Comparison of ENCODE assay signal across 8 cellular contexts in genomic region chr20:63102720-63103375, GRCh38.
DNase-seq lines count a peak whose midpoint lies in the region; ATAC-seq and TF ChIP-seq lines count a peak whose summit lies in the region.

No MANE protein-coding gene starts in this region.

- intact Hi-C loops in OCI-LY7 (cut with micrococcal nuclease; ENCODE audit: unreplicated experiment) = no loop called here

- peaks cover 3% of the 10 kb centered on the region for H3K9me3 Mint-ChIP-seq in neural progenitor cell
- peaks cover 0 to 8% of the 10 kb centered on the region in 2 donors for H3K9me3 Mint-ChIP-seq in stimulated activated naive CD8-positive, alpha-beta T cell treated with anti-CD3 and anti-CD28 coated beads, Interleukin-15, amount 100 ng/mL, for 72 hours

- no peaks in the 10 kb centered on the region for H3K4me1 ChIP-seq in fibroblast of lung (ENCODE audit: control insufficient read depth, extremely low read depth, insufficient read depth, low read length)
- peaks cover 8% of the 10 kb centered on the region for H3K4me1 ChIP-seq in neural progenitor cell
- H3K4me1 ChIP-seq in OCI-LY7 (ENCODE audit: insufficient read depth, low read length, poor library complexity, severe bottlenecking) = no peaks in the 10 kb centered on the region

- H3K27me3 ChIP-seq in fibroblast of lung (ENCODE audit: control insufficient read depth, insufficient read depth, low read length) (no peaks in the 10 kb centered on the region), neural progenitor cell (peaks cover 68% of the 10 kb centered on the region)

- TF ChIP-seq CTCF in fibroblast of lung (conservative IDR thresholded peaks at IDR 0.05 in 1 of 2, IDR thresholded peaks at IDR 0.05 in 1 of 2; ENCODE audit: low read depth in 1 of 2, low read length in 2 of 2) = no peak
- TF ChIP-seq CTCF in neural progenitor cell (IDR thresholded peaks at IDR 0.05) = no peak
- TF ChIP-seq CTCF in OCI-LY7 (conservative IDR thresholded peaks at IDR 0.05; ENCODE audit: low read length) = no peak

- H3K9me2 ChIP-seq in OCI-LY7 (ENCODE audit: insufficient read depth, low read length) = no peaks in the 10 kb centered on the region

- peak overlapping the region; percentile 59 for H3K4me2 ChIP-seq in fibroblast of lung (ENCODE audit: extremely low read depth, insufficient read depth, low read length)
- H3K4me2 ChIP-seq in neural progenitor cell = peak overlapping the region; percentile 72
- H3K4me2 ChIP-seq in OCI-LY7 (ENCODE audit: low read length) = no peak overlapping the region

- H3F3A ChIP-seq in neural progenitor cell (ENCODE audit: low read depth) = no peaks in the 10 kb centered on the region

- H3K36me3 ChIP-seq in fibroblast of lung (ENCODE audit: control insufficient read depth, insufficient read depth, low read length) (no peaks in the 10 kb centered on the region), neural progenitor cell (no peaks in the 10 kb centered on the region), OCI-LY7 (ENCODE audit: insufficient read depth, low read length) (no peaks in the 10 kb centered on the region)

- peak overlapping the region in 1 of 4 experiments; percentile 28 for H3K4me3 ChIP-seq in fibroblast of lung (replicated peaks in 1 of 4; ENCODE audit: control extremely low read depth in 1 of 4, insufficient read depth in 1 of 4, low read depth in 3 of 4, low read length in 4 of 4)
- H3K4me3 ChIP-seq in neural progenitor cell = peak overlapping the region; percentile 35
- H3K4me3 ChIP-seq in OCI-LY7 (ENCODE audit: low read depth, low read length, poor library complexity, severe bottlenecking) = no peak overlapping the region

- no peak overlapping the region for H3K27ac ChIP-seq in fibroblast of lung (ENCODE audit: insufficient read depth, low read length)
- H3K27ac ChIP-seq in neural progenitor cell = no peak overlapping the region
- no peak overlapping the region for H3K27ac ChIP-seq in OCI-LY7 (ENCODE audit: low read depth, low read length, poor library complexity, severe bottlenecking)

- H3K27me3 Mint-ChIP-seq in neural progenitor cell (ENCODE audit: insufficient read depth, low read depth) = peaks cover 30% of the 10 kb centered on the region
- no peaks in the 10 kb centered on the region for H3K27me3 Mint-ChIP-seq in stimulated activated naive CD8-positive, alpha-beta T cell treated with anti-CD3 and anti-CD28 coated beads, Interleukin-15, amount 100 ng/mL, for 72 hours

- H2AFZ ChIP-seq in fibroblast of lung (ENCODE audit: low read length) = no peak overlapping the region
- H2AFZ ChIP-seq in neural progenitor cell (replicated peaks) = no peak overlapping the region
- H2AFZ ChIP-seq in OCI-LY7 (ENCODE audit: low read length) = no peak overlapping the region

- H3K36me3 Mint-ChIP-seq in neural progenitor cell = no peaks in the 10 kb centered on the region

- H3K79me2 ChIP-seq in fibroblast of lung (ENCODE audit: control insufficient read depth, insufficient read depth, low read length) = no peaks in the 10 kb centered on the region
- H3K79me2 ChIP-seq in neural progenitor cell (ENCODE audit: low read depth) = no peaks in the 10 kb centered on the region
- no peaks in the 10 kb centered on the region for H3K79me2 ChIP-seq in OCI-LY7 (ENCODE audit: insufficient read depth, low read depth, low read length)

- peak; percentile 81 for ATAC-seq in stimulated activated naive CD8-positive, alpha-beta T cell treated with anti-CD3 and anti-CD28 coated beads, Interleukin-15, amount 100 ng/mL, for 72 hours
- ATAC-seq in GM21737 (IDR thresholded peaks at IDR 0.05; ENCODE audit: unreplicated experiment) = no peak

- POLR2A ChIA-PET in OCI-LY7 (lab: Charles Lee) = no interaction called here

- H3K27ac Mint-ChIP-seq in neural progenitor cell = no peak overlapping the region
- peak overlapping the region; percentile 97 to 98 for H3K27ac Mint-ChIP-seq in stimulated activated naive CD8-positive, alpha-beta T cell treated with anti-CD3 and anti-CD28 coated beads, Interleukin-15, amount 100 ng/mL, for 72 hours

- BruUV-seq in OCI-LY7 (replicated peaks; lab: Mats Ljungman, UMichigan) = no TSS peak

- peak; percentile 75 for DNase-seq in AG20443 (ENCODE audit: low spot score)
- DNase-seq in HS-5 (ENCODE audit: low read depth) = peak; percentile 26
- DNase-seq in activated CD8-positive, alpha-beta memory T cell treated with anti-CD3 and anti-CD28 coated beads for 48 hours (ENCODE audit: low read depth in 2 of 3, low spot score in 2 of 3) = peak; percentile 11 to 36 (median 33)
- peak; percentile 9 to 34 for DNase-seq in fibroblast of lung (ENCODE audit: low read depth in 2 of 2)
- peak; percentile 25 for DNase-seq in neural progenitor cell (ENCODE audit: low spot score)
- peak; percentile 73 to 86 for DNase-seq in stimulated activated naive CD8-positive, alpha-beta T cell treated with anti-CD3 and anti-CD28 coated beads, Interleukin-15, amount 100 ng/mL, for 72 hours
- DNase-seq in OCI-LY7 (ENCODE audit: low spot score) = no peak

- H4K20me1 ChIP-seq in fibroblast of lung (ENCODE audit: control insufficient read depth, extremely low read depth, insufficient read depth, low read length) = no peaks in the 10 kb centered on the region
- H4K20me1 ChIP-seq in neural progenitor cell (ENCODE audit: low read depth) = peaks cover 9% of the 10 kb centered on the region
- no peaks in the 10 kb centered on the region for H4K20me1 ChIP-seq in OCI-LY7 (ENCODE audit: insufficient read depth, low read length)

- peaks cover 5% of the 10 kb centered on the region for H3K4me1 Mint-ChIP-seq in neural progenitor cell
- peaks cover 11% of the 10 kb centered on the region for H3K4me1 Mint-ChIP-seq in stimulated activated naive CD8-positive, alpha-beta T cell treated with anti-CD3 and anti-CD28 coated beads, Interleukin-15, amount 100 ng/mL, for 72 hours

- H3K4me3 Mint-ChIP-seq in neural progenitor cell = peak overlapping the region; percentile 72
- peak overlapping the region; percentile 91 to 93 for H3K4me3 Mint-ChIP-seq in stimulated activated naive CD8-positive, alpha-beta T cell treated with anti-CD3 and anti-CD28 coated beads, Interleukin-15, amount 100 ng/mL, for 72 hours

- H3K9me3 ChIP-seq in fibroblast of lung (ENCODE audit: control insufficient read depth, insufficient read depth, low read depth, low read length) (no peaks in the 10 kb centered on the region), neural progenitor cell (ENCODE audit: low read depth) (no peaks in the 10 kb centered on the region), OCI-LY7 (ENCODE audit: low read length) (no peaks in the 10 kb centered on the region)

- H3K9ac ChIP-seq in fibroblast of lung (ENCODE audit: insufficient read depth, low read length) = no peak overlapping the region
- no peak overlapping the region for H3K9ac ChIP-seq in neural progenitor cell

- CTCF ChIA-PET in OCI-LY7 (lab: Charles Lee; ENCODE audit: unreplicated experiment) = no interaction called here
